ENCODE assay signal across 1 cellular context in the genomic region with DNA sequence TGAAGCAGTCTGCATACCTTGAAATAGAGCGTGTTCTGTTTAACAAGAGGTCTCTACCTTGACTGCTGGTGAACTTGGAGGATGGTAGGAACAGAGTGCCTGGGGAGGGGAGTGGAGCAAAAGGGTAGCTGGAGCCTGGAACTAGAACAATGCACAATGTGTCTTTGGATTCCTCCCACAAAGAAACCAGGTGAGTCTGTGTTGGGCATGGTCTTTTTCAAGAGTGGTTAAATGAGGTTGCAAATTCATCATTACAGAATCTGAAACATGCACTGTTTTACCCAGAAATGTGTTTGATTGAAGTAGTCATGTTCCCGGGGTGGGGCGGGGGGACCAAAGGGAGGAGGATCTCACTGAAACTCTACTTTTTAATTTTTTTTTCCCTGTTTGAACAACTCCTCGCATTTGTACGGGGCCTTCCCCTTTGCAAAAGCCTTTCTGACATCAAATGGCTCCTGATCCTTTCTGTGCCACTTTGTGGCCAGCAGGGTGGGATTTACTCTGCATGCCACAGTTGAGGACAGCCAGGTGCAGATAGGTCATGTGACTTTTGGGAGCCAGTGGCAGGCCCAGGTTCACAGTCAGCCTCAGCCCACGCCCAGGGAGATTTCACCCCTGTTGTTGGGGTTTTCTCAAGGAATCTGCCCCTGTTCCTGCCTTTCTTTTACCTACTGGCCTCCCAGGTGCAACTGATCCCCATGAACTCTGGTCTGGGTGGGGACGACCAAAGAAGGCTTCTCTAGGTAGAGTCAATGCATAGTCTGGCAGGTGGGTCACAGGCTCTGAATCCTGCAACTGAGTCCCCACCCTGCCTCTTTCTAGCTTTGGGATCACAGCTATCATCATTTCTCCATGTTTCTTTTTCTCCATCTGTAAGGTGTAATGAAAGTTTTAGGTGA.
A peak's percentile ranks its signal among the peaks of the same experiment; 100 is the strongest.
TF ChIP-seq lines count a peak whose summit lies in the region.

No MANE protein-coding gene starts in this region.

TF ChIP-seq in H1, 55 proteins besides CTCF, POLR2A, EP300 and RAD21:
- TF ChIP-seq, protein P1, sequence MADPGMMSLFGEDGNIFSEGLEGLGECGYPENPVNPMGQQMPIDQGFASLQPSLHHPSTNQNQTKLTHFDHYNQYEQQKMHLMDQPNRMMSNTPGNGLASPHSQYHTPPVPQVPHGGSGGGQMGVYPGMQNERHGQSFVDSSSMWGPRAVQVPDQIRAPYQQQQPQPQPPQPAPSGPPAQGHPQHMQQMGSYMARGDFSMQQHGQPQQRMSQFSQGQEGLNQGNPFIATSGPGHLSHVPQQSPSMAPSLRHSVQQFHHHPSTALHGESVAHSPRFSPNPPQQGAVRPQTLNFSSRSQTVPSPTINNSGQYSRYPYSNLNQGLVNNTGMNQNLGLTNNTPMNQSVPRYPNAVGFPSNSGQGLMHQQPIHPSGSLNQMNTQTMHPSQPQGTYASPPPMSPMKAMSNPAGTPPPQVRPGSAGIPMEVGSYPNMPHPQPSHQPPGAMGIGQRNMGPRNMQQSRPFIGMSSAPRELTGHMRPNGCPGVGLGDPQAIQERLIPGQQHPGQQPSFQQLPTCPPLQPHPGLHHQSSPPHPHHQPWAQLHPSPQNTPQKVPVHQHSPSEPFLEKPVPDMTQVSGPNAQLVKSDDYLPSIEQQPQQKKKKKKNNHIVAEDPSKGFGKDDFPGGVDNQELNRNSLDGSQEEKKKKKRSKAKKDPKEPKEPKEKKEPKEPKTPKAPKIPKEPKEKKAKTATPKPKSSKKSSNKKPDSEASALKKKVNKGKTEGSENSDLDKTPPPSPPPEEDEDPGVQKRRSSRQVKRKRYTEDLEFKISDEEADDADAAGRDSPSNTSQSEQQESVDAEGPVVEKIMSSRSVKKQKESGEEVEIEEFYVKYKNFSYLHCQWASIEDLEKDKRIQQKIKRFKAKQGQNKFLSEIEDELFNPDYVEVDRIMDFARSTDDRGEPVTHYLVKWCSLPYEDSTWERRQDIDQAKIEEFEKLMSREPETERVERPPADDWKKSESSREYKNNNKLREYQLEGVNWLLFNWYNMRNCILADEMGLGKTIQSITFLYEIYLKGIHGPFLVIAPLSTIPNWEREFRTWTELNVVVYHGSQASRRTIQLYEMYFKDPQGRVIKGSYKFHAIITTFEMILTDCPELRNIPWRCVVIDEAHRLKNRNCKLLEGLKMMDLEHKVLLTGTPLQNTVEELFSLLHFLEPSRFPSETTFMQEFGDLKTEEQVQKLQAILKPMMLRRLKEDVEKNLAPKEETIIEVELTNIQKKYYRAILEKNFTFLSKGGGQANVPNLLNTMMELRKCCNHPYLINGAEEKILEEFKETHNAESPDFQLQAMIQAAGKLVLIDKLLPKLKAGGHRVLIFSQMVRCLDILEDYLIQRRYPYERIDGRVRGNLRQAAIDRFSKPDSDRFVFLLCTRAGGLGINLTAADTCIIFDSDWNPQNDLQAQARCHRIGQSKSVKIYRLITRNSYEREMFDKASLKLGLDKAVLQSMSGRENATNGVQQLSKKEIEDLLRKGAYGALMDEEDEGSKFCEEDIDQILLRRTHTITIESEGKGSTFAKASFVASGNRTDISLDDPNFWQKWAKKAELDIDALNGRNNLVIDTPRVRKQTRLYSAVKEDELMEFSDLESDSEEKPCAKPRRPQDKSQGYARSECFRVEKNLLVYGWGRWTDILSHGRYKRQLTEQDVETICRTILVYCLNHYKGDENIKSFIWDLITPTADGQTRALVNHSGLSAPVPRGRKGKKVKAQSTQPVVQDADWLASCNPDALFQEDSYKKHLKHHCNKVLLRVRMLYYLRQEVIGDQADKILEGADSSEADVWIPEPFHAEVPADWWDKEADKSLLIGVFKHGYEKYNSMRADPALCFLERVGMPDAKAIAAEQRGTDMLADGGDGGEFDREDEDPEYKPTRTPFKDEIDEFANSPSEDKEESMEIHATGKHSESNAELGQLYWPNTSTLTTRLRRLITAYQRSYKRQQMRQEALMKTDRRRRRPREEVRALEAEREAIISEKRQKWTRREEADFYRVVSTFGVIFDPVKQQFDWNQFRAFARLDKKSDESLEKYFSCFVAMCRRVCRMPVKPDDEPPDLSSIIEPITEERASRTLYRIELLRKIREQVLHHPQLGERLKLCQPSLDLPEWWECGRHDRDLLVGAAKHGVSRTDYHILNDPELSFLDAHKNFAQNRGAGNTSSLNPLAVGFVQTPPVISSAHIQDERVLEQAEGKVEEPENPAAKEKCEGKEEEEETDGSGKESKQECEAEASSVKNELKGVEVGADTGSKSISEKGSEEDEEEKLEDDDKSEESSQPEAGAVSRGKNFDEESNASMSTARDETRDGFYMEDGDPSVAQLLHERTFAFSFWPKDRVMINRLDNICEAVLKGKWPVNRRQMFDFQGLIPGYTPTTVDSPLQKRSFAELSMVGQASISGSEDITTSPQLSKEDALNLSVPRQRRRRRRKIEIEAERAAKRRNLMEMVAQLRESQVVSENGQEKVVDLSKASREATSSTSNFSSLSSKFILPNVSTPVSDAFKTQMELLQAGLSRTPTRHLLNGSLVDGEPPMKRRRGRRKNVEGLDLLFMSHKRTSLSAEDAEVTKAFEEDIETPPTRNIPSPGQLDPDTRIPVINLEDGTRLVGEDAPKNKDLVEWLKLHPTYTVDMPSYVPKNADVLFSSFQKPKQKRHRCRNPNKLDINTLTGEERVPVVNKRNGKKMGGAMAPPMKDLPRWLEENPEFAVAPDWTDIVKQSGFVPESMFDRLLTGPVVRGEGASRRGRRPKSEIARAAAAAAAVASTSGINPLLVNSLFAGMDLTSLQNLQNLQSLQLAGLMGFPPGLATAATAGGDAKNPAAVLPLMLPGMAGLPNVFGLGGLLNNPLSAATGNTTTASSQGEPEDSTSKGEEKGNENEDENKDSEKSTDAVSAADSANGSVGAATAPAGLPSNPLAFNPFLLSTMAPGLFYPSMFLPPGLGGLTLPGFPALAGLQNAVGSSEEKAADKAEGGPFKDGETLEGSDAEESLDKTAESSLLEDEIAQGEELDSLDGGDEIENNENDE (IDR thresholded peaks at IDR 0.05; ENCODE audit: insufficient replicate concordance, low read length) = no peak
- TF ChIP-seq SIX5 (IDR thresholded peaks at IDR 0.05; ENCODE audit: low read depth, low read length) (no peak), HDAC2 (IDR thresholded peaks at IDR 0.05; ENCODE audit: borderline replicate concordance in 1 of 2, low read depth in 2 of 2, low read length in 2 of 2) (no peak), RNF2 (IDR thresholded peaks at IDR 0.05; ENCODE audit: borderline replicate concordance, low read depth, low read length, missing control alignments, poor library complexity, severe bottlenecking) (no peak), HDAC6 (IDR thresholded peaks at IDR 0.05; ENCODE audit: low read depth, low read length) (no peak), SIN3A (conservative IDR thresholded peaks at IDR 0.05 in 1 of 2, IDR thresholded peaks at IDR 0.05 in 1 of 2; ENCODE audit: low read depth in 1 of 2, low read length in 2 of 2) (no peak), SP4 (IDR thresholded peaks at IDR 0.05; ENCODE audit: low read length) (no peak), CREB1 (IDR thresholded peaks at IDR 0.05) (no peak), RBBP5 (IDR thresholded peaks at IDR 0.05; ENCODE audit: borderline replicate concordance, low read depth, low read length) (no peak), CTBP2 (IDR thresholded peaks at IDR 0.05; ENCODE audit: borderline replicate concordance, insufficient read depth, insufficient read length, low read length) (no peak), CBX5 (IDR thresholded peaks at IDR 0.05; ENCODE audit: low read depth, low read length) (no peak), SIRT6 (IDR thresholded peaks at IDR 0.05; ENCODE audit: low read length) (no peak)
- TF ChIP-seq, protein P2, sequence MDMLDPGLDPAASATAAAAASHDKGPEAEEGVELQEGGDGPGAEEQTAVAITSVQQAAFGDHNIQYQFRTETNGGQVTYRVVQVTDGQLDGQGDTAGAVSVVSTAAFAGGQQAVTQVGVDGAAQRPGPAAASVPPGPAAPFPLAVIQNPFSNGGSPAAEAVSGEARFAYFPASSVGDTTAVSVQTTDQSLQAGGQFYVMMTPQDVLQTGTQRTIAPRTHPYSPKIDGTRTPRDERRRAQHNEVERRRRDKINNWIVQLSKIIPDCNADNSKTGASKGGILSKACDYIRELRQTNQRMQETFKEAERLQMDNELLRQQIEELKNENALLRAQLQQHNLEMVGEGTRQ (IDR thresholded peaks at IDR 0.05; ENCODE audit: low read length) = peak; percentile 34; the same call in 1 of the 2 replicates
- TF ChIP-seq, protein P3, sequence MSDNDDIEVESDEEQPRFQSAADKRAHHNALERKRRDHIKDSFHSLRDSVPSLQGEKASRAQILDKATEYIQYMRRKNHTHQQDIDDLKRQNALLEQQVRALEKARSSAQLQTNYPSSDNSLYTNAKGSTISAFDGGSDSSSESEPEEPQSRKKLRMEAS (IDR thresholded peaks at IDR 0.05) = peak; percentile 38
